In the genomic region with DNA sequence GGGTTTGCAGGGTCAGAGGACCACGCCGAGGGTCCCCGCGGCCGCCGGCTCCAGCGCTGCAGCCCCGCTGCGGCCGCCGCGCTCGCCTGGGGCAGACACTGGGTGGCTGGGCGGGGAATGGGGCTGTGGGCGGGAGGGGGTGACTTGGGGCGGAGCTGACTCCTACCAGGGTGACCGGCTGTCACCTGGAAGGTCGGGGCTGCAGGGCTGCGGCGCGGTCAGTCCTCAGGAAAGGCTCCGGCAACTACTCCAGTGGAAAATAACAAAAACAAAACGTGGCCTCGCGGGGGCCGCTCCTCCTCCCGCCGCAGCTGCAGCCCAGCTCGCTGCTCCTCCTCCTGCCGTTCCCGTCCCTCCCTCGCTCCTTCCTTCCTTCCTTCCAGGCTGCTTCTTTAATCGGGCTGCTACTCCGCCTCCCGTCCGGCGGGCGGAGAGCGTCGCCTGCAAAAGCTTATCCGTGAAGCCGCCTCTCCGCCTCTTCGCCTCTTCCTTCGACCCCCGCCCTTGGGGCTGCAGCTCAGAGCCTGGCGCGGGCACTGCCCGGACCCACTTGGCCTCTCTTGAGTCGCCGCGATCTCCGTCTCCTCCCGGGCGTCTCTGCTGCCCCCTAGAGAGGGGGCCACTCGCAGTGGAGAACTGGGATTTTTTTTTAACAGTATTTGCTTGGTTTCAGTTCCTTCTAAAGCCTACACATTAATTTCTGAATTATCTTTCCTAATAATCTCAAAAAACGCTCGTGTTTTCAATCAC, we compare ENCODE assay signal across 8 cellular contexts. TPM values are rescaled to one million over a fixed set of nuclear protein-coding genes. Genes with fewer than 3 reads are reported as not detected.
DNase-seq lines count a peak whose midpoint lies in the region; FAIRE-seq and TF ChIP-seq lines count a peak whose summit lies in the region.

A gene with protein sequence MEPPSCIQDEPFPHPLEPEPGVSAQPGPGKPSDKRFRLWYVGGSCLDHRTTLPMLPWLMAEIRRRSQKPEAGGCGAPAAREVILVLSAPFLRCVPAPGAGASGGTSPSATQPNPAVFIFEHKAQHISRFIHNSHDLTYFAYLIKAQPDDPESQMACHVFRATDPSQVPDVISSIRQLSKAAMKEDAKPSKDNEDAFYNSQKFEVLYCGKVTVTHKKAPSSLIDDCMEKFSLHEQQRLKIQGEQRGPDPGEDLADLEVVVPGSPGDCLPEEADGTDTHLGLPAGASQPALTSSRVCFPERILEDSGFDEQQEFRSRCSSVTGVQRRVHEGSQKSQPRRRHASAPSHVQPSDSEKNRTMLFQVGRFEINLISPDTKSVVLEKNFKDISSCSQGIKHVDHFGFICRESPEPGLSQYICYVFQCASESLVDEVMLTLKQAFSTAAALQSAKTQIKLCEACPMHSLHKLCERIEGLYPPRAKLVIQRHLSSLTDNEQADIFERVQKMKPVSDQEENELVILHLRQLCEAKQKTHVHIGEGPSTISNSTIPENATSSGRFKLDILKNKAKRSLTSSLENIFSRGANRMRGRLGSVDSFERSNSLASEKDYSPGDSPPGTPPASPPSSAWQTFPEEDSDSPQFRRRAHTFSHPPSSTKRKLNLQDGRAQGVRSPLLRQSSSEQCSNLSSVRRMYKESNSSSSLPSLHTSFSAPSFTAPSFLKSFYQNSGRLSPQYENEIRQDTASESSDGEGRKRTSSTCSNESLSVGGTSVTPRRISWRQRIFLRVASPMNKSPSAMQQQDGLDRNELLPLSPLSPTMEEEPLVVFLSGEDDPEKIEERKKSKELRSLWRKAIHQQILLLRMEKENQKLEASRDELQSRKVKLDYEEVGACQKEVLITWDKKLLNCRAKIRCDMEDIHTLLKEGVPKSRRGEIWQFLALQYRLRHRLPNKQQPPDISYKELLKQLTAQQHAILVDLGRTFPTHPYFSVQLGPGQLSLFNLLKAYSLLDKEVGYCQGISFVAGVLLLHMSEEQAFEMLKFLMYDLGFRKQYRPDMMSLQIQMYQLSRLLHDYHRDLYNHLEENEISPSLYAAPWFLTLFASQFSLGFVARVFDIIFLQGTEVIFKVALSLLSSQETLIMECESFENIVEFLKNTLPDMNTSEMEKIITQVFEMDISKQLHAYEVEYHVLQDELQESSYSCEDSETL (N-terminal part only) (minus strand): TSS at position 100 of the 750 bp plus-strand sequence. CDS start 402 bp downstream, outside the sequence.

- peak within 1 kb of the TSS; percentile 96 for H3K4me3 Mint-ChIP-seq in activated naive CD4-positive, alpha-beta T cell treated with anti-CD3 and anti-CD28 coated beads, Interleukin-2, amount 50 U/mL, for 24 hours
- peak within 1 kb of the TSS; percentile 97 for H3K4me3 Mint-ChIP-seq in type B pancreatic cell

- peak; percentile 80 for FAIRE-seq in H54 (lab: Jason Lieb, UNC)

- H3K9me3 Mint-ChIP-seq in activated naive CD4-positive, alpha-beta T cell treated with anti-CD3 and anti-CD28 coated beads, Interleukin-2, amount 50 U/mL, for 24 hours: no peaks in the 10 kb centered on the region
- H3K9me3 Mint-ChIP-seq in type B pancreatic cell: no peaks in the 10 kb centered on the region

- peak within 1 kb of the TSS; percentile 56 for H3K14ac ChIP-seq in neuronal stem cell (ENCODE audit: low read length)

- no peak within 1 kb of the TSS for H4K91ac ChIP-seq in neuronal stem cell (ENCODE audit: low read depth, low read length, poor library complexity)

- H4K8ac ChIP-seq in neuronal stem cell (ENCODE audit: low read depth, low read length): no peak within 1 kb of the TSS

- H2BK15ac ChIP-seq in neuronal stem cell (ENCODE audit: low read length): peak within 1 kb of the TSS; percentile 96

- peaks cover 1% of the 10 kb centered on the region for H3K79me1 ChIP-seq in neuronal stem cell (ENCODE audit: low read depth, low read length)

- H3K4me1 ChIP-seq in neuronal stem cell (ENCODE audit: control insufficient read depth in 2 of 2, insufficient read depth in 1 of 2, low read depth in 1 of 2, low read length in 2 of 2): peaks cover 4 to 5% of the 10 kb centered on the region in 2 donors

- H3K27ac ChIP-seq in neuronal stem cell (replicated peaks; ENCODE audit: low read length): peak within 1 kb of the TSS; percentile 86

- DNase-seq in GM04503 (ENCODE audit: low read depth) (peak; percentile 56), H54 (ENCODE audit: insufficient read length, low spot score) (peak; percentile 67), LHCN-M2 (ENCODE audit: low read depth) (peak; percentile 95), SHP77 treated with DMSO at 0.1 percent for 48 hours (lab: John Stamatoyannopoulos, UW) (peak; percentile 72), globus pallidus (ENCODE audit: low spot score) (peak; percentile 82), neuronal stem cell (ENCODE audit: low spot score) (peak; percentile 87), type B pancreatic cell (ENCODE audit: extremely low spot score, unreplicated experiment) (peak; percentile 87)

- H2AFZ ChIP-seq in neuronal stem cell (ENCODE audit: low read length): peak within 1 kb of the TSS; percentile 98

- no peaks in the 10 kb centered on the region for H3K36me3 Mint-ChIP-seq in activated naive CD4-positive, alpha-beta T cell treated with anti-CD3 and anti-CD28 coated beads, Interleukin-2, amount 50 U/mL, for 24 hours
- H3K36me3 Mint-ChIP-seq in type B pancreatic cell: peaks cover 7% of the 10 kb centered on the region

- 100% methylated on average over 2 of the region's 58 CpGs; no CpG with 5 or more reads in 1 of the 2 donors for WGBS in neuronal stem cell (ENCODE audit: extremely low coverage in 2 of 2, insufficient read length in 2 of 2, insufficient replicate concordance in 1 of 2), 2 donors

- H3K4ac ChIP-seq in neuronal stem cell (ENCODE audit: low read length): peak within 1 kb of the TSS; percentile 23

- peak within 1 kb of the TSS; percentile 77 to 99 for H3K4me3 ChIP-seq in neuronal stem cell (ENCODE audit: low read length in 2 of 2)

- no peak within 1 kb of the TSS for H2BK120ac ChIP-seq in neuronal stem cell (ENCODE audit: low read depth, low read length)

- H3K27me3 ChIP-seq in neuronal stem cell (ENCODE audit: control insufficient read depth in 3 of 3, insufficient read depth in 3 of 3, low read depth in 1 of 3, low read length in 3 of 3): no peaks in the 10 kb centered on the region

- peak within 1 kb of the TSS; percentile 53 for H2BK5ac ChIP-seq in neuronal stem cell (ENCODE audit: low read length)

- TF ChIP-seq CTCF in type B pancreatic cell (conservative IDR thresholded peaks at IDR 0.05): peak; percentile 82

- H2BK12ac ChIP-seq in neuronal stem cell (ENCODE audit: low read length): no peak within 1 kb of the TSS

- peak within 1 kb of the TSS; percentile 86 for H3K4me2 ChIP-seq in neuronal stem cell (ENCODE audit: insufficient read depth, low read length, poor library complexity, severe bottlenecking)

- peak; percentile 35 for TF ChIP-seq POLR2A in H54 (IDR thresholded peaks at IDR 0.05; ENCODE audit: low read depth, low read length)

- H3K23ac ChIP-seq in neuronal stem cell (ENCODE audit: low read depth, low read length, poor library complexity): peak within 1 kb of the TSS; percentile 85

- no peaks in the 10 kb centered on the region for H3K36me3 ChIP-seq in neuronal stem cell (replicated peaks in 1 of 2; ENCODE audit: control insufficient read depth in 2 of 2, insufficient read depth in 2 of 2, low read length in 2 of 2)

- peaks cover 41% of the 10 kb centered on the region for H3K27me3 Mint-ChIP-seq in activated naive CD4-positive, alpha-beta T cell treated with anti-CD3 and anti-CD28 coated beads, Interleukin-2, amount 50 U/mL, for 24 hours
- H3K27me3 Mint-ChIP-seq in type B pancreatic cell: peaks cover 7% of the 10 kb centered on the region

- no peaks in the 10 kb centered on the region for H3K9me3 ChIP-seq in neuronal stem cell (replicated peaks in 1 of 2; ENCODE audit: control insufficient read depth in 2 of 2, insufficient read depth in 1 of 2, low read depth in 1 of 2, low read length in 2 of 2)

- peak within 1 kb of the TSS; percentile 81 for H2AK5ac ChIP-seq in neuronal stem cell (ENCODE audit: low read depth, low read length)

- peak within 1 kb of the TSS; percentile 93 for H3K9ac ChIP-seq in neuronal stem cell (ENCODE audit: low read depth, low read length, poor library complexity)

- H3K27ac Mint-ChIP-seq in activated naive CD4-positive, alpha-beta T cell treated with anti-CD3 and anti-CD28 coated beads, Interleukin-2, amount 50 U/mL, for 24 hours: no peak within 1 kb of the TSS
- peak within 1 kb of the TSS; percentile 95 for H3K27ac Mint-ChIP-seq in type B pancreatic cell

- H3K4me1 Mint-ChIP-seq in activated naive CD4-positive, alpha-beta T cell treated with anti-CD3 and anti-CD28 coated beads, Interleukin-2, amount 50 U/mL, for 24 hours: peaks cover 25% of the 10 kb centered on the region
- H3K4me1 Mint-ChIP-seq in type B pancreatic cell (ENCODE audit: unreplicated experiment): peaks cover 27% of the 10 kb centered on the region

- peak within 1 kb of the TSS; percentile 96 for H3K18ac ChIP-seq in neuronal stem cell (ENCODE audit: low read length)

RNA-seq across cellular contexts. Expression of the gene that starts here (rescaled TPM):
- total RNA-seq in LHCN-M2 (2014; rRNA removed) (7.4 and 11.5 TPM in 2 replicates), type B pancreatic cell (ENCODE audit: low replicate concordance) (47.1 and 47.2 TPM in 2 replicates)
- polyA plus RNA-seq in LHCN-M2 (2012): 4.7 TPM
- polyA plus RNA-seq in neuronal stem cell (2013, experiment 1 of 2): 10.0 TPM
- 11.9 TPM for polyA plus RNA-seq in neuronal stem cell (2013, experiment 2 of 2)

Comparison
In these comparisons a context has a peak if more than half of its experiments do, and no peak if none do; other contexts are left out.
1. Peak in every context shown above with its lines: DNase-seq, H3K4me3 ChIP-seq and H3K27ac ChIP-seq.